1 cellular context compared by ENCODE assay signal in the genomic region with DNA sequence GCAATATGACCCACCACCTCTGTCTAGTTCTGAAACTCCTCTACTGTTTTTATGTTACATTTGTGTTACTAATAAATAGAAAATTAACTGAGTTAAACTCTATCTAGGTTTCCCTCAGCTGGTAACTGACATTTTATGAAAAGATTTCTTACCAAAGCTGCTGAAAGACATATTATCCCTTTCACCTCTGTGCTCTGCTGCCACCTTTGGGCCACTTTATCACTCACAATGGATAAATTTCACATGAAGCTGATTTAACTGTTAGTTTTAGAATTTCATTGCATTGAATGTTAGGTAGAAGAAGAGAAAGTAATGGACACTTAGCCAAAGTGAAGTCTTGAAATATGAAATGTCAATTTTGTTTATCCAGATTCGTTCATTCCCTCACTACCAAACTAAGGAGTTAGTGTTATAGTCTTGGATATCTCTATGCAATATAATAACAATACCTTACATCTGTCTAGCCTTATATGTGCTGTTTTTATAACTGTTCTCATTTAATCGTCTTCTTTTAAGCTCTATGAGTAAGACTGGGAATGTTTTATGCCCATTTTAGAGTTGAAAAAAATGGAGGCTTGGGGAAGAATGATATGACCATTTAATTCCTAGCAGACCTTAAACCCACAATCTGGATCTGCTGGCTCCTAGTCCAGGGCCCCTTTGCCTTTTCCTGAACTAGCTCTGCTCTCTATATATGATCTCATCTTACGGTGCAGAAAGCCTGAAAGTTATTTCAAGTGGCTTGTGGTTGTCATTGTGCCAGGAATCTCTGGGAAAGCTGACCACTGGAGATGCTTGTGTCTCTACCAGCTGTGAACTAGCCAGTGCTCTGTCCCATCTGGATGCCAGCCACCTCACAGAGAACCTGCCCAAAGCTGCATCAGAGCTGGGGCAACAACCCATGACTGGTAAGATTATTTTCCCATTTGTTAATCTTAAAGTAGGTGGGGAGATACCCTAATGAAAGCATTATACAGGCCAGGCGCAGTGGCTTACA.
TF ChIP-seq lines count a peak whose summit lies in the region.

No MANE protein-coding gene starts in this region.

TF ChIP-seq in HCT116, 20 proteins besides CTCF, POLR2A, EP300 and RAD21 (continued from another document):
- TF ChIP-seq SP1 (IDR thresholded peaks at IDR 0.05; ENCODE audit: low read depth): no peak
- no peak for TF ChIP-seq YY1 (IDR thresholded peaks at IDR 0.05; ENCODE audit: extremely low read depth, insufficient replicate concordance, low read depth, low read length)
